ENCODE assay signal across 16 cellular contexts in the genomic region with DNA sequence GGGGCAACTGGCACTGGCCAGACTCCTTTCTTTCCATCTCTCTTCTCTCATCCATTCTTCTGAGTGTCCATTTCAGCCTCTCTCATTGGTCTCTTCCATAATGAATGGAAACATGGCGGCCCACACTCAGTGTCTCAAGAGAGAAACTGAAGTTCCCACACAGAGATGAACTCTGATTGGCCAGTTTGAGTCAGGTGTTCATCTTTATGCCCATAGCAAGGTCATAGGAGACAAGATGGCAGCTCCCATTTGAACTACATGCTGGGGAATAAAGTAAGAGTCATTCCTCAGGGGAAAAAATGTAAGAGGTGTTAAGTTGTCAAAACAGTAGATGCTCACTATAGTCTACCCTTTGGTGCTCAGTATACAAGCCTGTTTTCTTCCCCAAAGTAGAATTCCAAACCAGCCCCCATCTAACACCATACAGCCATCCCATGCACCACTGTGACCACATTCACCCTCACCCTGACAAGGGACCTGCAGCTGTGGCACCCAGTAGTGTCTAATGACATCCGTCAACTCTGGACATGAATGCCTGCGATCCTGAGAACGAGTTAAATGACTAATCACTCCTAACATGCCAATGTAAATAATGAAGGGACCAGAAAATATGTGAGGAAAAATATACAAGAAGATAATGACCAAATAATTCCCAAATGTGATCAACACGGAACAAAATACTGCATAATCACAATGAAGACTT. TPM values are rescaled to one million over a fixed set of nuclear protein-coding genes. Genes with fewer than 3 reads are reported as not detected.
A peak's percentile ranks its signal among the peaks of the same experiment; 100 is the strongest.
DNase-seq lines count a peak whose midpoint lies in the region; ATAC-seq and TF ChIP-seq lines count a peak whose summit lies in the region.
"Had no signal": no experiment of that assay in that cellular context is flagged by ENCODE, and none has a peak within 500 bp of the region (broad histone marks: within the 10 kb centered on the region; RNA-seq: fewer than 3 reads in every experiment).

No MANE protein-coding gene starts in this region.

- H3K4me3 ChIP-seq in Karpas-422 (ENCODE audit: low read length) (no peak overlapping the region), adipocyte (ENCODE audit: low read length) (no peak overlapping the region), neutrophil (ENCODE audit: low read depth in 1 of 2, low read length in 1 of 2) (peak overlapping the region in 1 of 2 experiments; percentile 18)
- H3K4me3 ChIP-seq: heart left ventricle, thoracic aorta had no signal

- no peaks in the 10 kb centered on the region for H3K4me1 ChIP-seq in Karpas-422 (ENCODE audit: low read length)
- H3K4me1 ChIP-seq in adipocyte (ENCODE audit: control insufficient read depth, insufficient read depth, low read length): peaks cover 23% of the 10 kb centered on the region
- H3K4me1 ChIP-seq in neutrophil (ENCODE audit: control insufficient read depth in 1 of 2, insufficient read depth in 1 of 2, low read depth in 1 of 2, low read length in 1 of 2): peaks cover 93 to 96% of the 10 kb centered on the region in 2 experiments

- CTCF ChIA-PET in RWPE1 (lab: Yijun Ruan, JAX): interaction anchor here (0.5 kb wide), 1 partner anchor 689 kb away, joined by 3 read pairs; no protein-coding TSS in a partner anchor

- no peak overlapping the region for H3K9ac ChIP-seq in Karpas-422 (ENCODE audit: low read length)
- no peak overlapping the region for H3K9ac ChIP-seq in adipocyte (ENCODE audit: low read length)
- H3K9ac ChIP-seq: KMS-11 had no signal

- no peaks in the 10 kb centered on the region for H3K36me3 ChIP-seq in Karpas-422 (ENCODE audit: insufficient read depth, low read length)
- no peaks in the 10 kb centered on the region for H3K36me3 ChIP-seq in adipocyte (ENCODE audit: control insufficient read depth, insufficient read depth, low read length, severe bottlenecking)
- peaks cover 29% of the 10 kb centered on the region for H3K36me3 ChIP-seq in neutrophil
- H3K36me3 ChIP-seq: heart left ventricle, thoracic aorta had no signal

- no peaks in the 10 kb centered on the region for H3K9me2 ChIP-seq in Karpas-422 (replicated peaks; ENCODE audit: insufficient read depth, low read length)

- no peaks in the 10 kb centered on the region for H4K20me1 ChIP-seq in Karpas-422 (ENCODE audit: insufficient read depth, low read depth, low read length)

- no peaks in the 10 kb centered on the region for H3K9me3 ChIP-seq in Karpas-422 (ENCODE audit: low read length)
- no peaks in the 10 kb centered on the region for H3K9me3 ChIP-seq in adipocyte (ENCODE audit: control insufficient read depth, low read length)
- H3K9me3 ChIP-seq in neutrophil: no peaks in the 10 kb centered on the region
- H3K9me3 ChIP-seq: heart left ventricle, thoracic aorta had no signal

- no peak overlapping the region for H2AFZ ChIP-seq in Karpas-422 (ENCODE audit: low read length)

- no peak overlapping the region for H3K4me2 ChIP-seq in Karpas-422 (ENCODE audit: low read depth, low read length, poor library complexity, severe bottlenecking)
- H3K4me2 ChIP-seq: KMS-11 had no signal

- no peak for TF ChIP-seq CTCF in neutrophil (IDR thresholded peaks at IDR 0.05)
- no peak for TF ChIP-seq CTCF in RWPE1 (conservative IDR thresholded peaks at IDR 0.05; ENCODE audit: low read depth)

- H3K27me3 ChIP-seq in Karpas-422 (ENCODE audit: low read length): no peaks in the 10 kb centered on the region
- no peaks in the 10 kb centered on the region for H3K27me3 ChIP-seq in adipocyte (replicated peaks; ENCODE audit: control insufficient read depth, insufficient read depth, low read length)
- no peaks in the 10 kb centered on the region for H3K27me3 ChIP-seq in neutrophil
- H3K27me3 ChIP-seq: heart left ventricle had no signal

- H3K27ac ChIP-seq in Karpas-422 (ENCODE audit: low read length): no peak overlapping the region
- H3K27ac ChIP-seq in neutrophil: peak overlapping the region; percentile 98
- no peak overlapping the region for H3K27ac ChIP-seq in RWPE1
- H3K27ac ChIP-seq: heart left ventricle, KMS-11, thoracic aorta had no signal

- DNase-seq in Karpas-422 (peak; percentile 62), adipocyte (ENCODE audit: low read depth) (peak; percentile 27), RWPE1 (ENCODE audit: low spot score) (no peak), T-helper 9 cell (no peak)
- DNase-seq: activated effector memory CD4-positive, alpha-beta T cell treated with Interleukin-2 at 50 U/mL for 16 hours; CD4-positive, alpha-beta T cell; endodermal cell; heart left ventricle; kidney glomerular epithelial cell; NCI-H2081 treated with DMSO at 0.1 percent for 48 hours; NCI-H774; SHP77 treated with DMSO at 0.1 percent for 48 hours had no signal

- POLR2A ChIA-PET in RWPE1 (lab: Yijun Ruan, JAX; ENCODE audit: low non-redundant PET): interaction anchor here (0.5 kb wide), 1 partner anchor 11 kb away, joined by 7 read pairs; no protein-coding TSS in a partner anchor

- no peaks in the 10 kb centered on the region for H3K79me2 ChIP-seq in Karpas-422 (ENCODE audit: low read length)

- no peak for ATAC-seq in GM18502 (IDR thresholded peaks at IDR 0.05; ENCODE audit: poor library complexity, unreplicated experiment)
- ATAC-seq: heart left ventricle had no signal

RNA-seq across cellular contexts. Expression of a gene that starts 12.4 kb away (rescaled TPM):
- total RNA-seq in Karpas-422 (2014; rRNA removed; shearing (Covaris generic); ENCODE audit: low replicate concordance): not detected in 2 replicates

RNA-seq across cellular contexts. Expression of a gene that starts 32.0 kb away (rescaled TPM):
- 4.0 and 8.5 TPM in 2 replicates for total RNA-seq in Karpas-422 (2014; rRNA removed; shearing (Covaris generic); ENCODE audit: low replicate concordance)

RNA-seq across cellular contexts. Expression of a gene that starts 48.9 kb away (rescaled TPM):
- not detected in 2 replicates for total RNA-seq in Karpas-422 (2014; rRNA removed; shearing (Covaris generic); ENCODE audit: low replicate concordance)
- total RNA-seq: CD4-positive, alpha-beta T cell had no signal

RNA-seq across cellular contexts. Expression of a gene that starts 59.9 kb away (rescaled TPM):
- 141 and 161 TPM in 2 replicates for total RNA-seq in Karpas-422 (2014; rRNA removed; shearing (Covaris generic); ENCODE audit: low replicate concordance)

Comparison
In these comparisons a context has a peak if more than half of its experiments do, and no peak if none do; other contexts are left out.
1. DNase-seq: peak in Karpas-422 (single experiment) and adipocyte (single experiment); none in RWPE1 (single experiment) and T-helper 9 cell (single experiment).